ENCODE assay signal across 10 cellular contexts in the genomic region with DNA sequence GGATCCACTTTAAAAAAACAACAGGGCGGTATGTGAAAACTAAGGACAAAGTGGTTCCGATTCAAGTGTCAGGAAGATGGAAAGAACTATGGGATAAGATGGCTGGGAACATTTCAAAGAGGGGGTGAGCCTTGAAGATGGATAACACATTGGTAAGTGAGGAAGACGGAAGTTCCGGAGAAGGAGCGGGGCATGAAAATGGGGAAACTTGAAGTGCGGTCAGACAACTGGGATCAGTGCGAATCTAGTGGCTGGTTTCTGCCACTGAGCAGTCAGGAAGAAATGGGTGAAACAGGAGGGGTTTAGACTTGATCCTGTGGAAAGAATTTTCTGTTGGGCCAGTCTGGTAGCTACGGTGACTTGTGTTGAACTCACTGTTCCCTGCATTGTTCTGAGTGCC. TPM values are rescaled to one million over a fixed set of nuclear protein-coding genes. Genes with fewer than 3 reads are reported as not detected.
A peak's percentile ranks its signal among the peaks of the same experiment; 100 is the strongest.
DNase-seq lines count a peak whose midpoint lies in the region; ATAC-seq, FAIRE-seq and TF ChIP-seq lines count a peak whose summit lies in the region.
"Had no signal": no experiment of that assay in that cellular context is flagged by ENCODE, and none has a peak within 500 bp of the region (broad histone marks: within the 10 kb centered on the region; RNA-seq: fewer than 3 reads in every experiment).

No MANE protein-coding gene starts in this region.

- H3K27me3 ChIP-seq in heart right ventricle = no peaks in the 10 kb centered on the region
- no peaks in the 10 kb centered on the region for H3K27me3 ChIP-seq in astrocyte (ENCODE audit: insufficient read depth, low read length)
- H3K27me3 ChIP-seq in vagina = no peaks in the 10 kb centered on the region

- TF ChIP-seq CTCF in heart right ventricle (IDR thresholded peaks at IDR 0.05) = no peak
- no peak for TF ChIP-seq CTCF in astrocyte (IDR thresholded peaks at IDR 0.05; ENCODE audit: insufficient read depth, low read depth, low read length)
- TF ChIP-seq CTCF in vagina (IDR thresholded peaks at IDR 0.05) = no peak

- no peak for TF ChIP-seq POLR2A in vagina (IDR thresholded peaks at IDR 0.05)

- H3K4me3 Mint-ChIP-seq in astrocyte (ENCODE audit: unreplicated experiment) (peak overlapping the region; percentile 85), memory B cell (peak overlapping the region; percentile 91)

- H3K9me3 ChIP-seq in heart right ventricle = no peaks in the 10 kb centered on the region
- no peaks in the 10 kb centered on the region for H3K9me3 ChIP-seq in astrocyte (ENCODE audit: insufficient read depth, low read depth, low read length)
- H3K9me3 ChIP-seq in vagina = no peaks in the 10 kb centered on the region

- no peaks in the 10 kb centered on the region for H3K9me3 Mint-ChIP-seq in astrocyte (ENCODE audit: unreplicated experiment)
- no peaks in the 10 kb centered on the region for H3K9me3 Mint-ChIP-seq in memory B cell

- DNase-seq in heart right ventricle (no peak), left cardiac atrium (no peak), astrocyte (ENCODE audit: low read depth) (no peak), memory B cell (ENCODE audit: low spot score in 2 of 2) (no peak), vagina (ENCODE audit: extremely low spot score in 2 of 2) (no peak), NCI-H2196 (lab: John Stamatoyannopoulos, UW; ENCODE audit: unreplicated experiment) (no peak), superior temporal gyrus (ENCODE audit: extremely low spot score) (no peak), SHP77 treated with DMSO at 0.1 percent for 48 hours (lab: John Stamatoyannopoulos, UW) (no peak)
- DNase-seq: activated CD4-positive, CD25-positive, alpha-beta regulatory T cell treated with anti-CD3 and anti-CD28 coated beads, Interleukin-2, amount 50 U/mL, for 72 hours had no signal

- H3K27ac ChIP-seq in heart right ventricle (peak overlapping the region in 1 of 10 donors; percentile 91), astrocyte (ENCODE audit: low read depth, low read length) (no peak overlapping the region), vagina (peak overlapping the region; percentile 28)

- peaks cover 8% of the 10 kb centered on the region for H3K36me3 Mint-ChIP-seq in astrocyte (ENCODE audit: low read depth, unreplicated experiment)
- peaks cover 4% of the 10 kb centered on the region for H3K36me3 Mint-ChIP-seq in memory B cell

- peaks cover 2 to 66% (median 41%) of the 10 kb centered on the region in 9 donors for H3K4me1 ChIP-seq in heart right ventricle
- peaks cover 7% of the 10 kb centered on the region for H3K4me1 ChIP-seq in astrocyte (ENCODE audit: insufficient read depth, low read length)
- H3K4me1 ChIP-seq in vagina = peaks cover 64% of the 10 kb centered on the region

- 89 to 90% methylated on average over 8 of the region's 8 CpGs for WGBS in heart right ventricle, 2 donors

- no peak overlapping the region for H2AFZ ChIP-seq in astrocyte (ENCODE audit: low read depth, low read length)

- peak overlapping the region; percentile 99 for H3K4me2 ChIP-seq in astrocyte (ENCODE audit: low read length)

- H3K36me3 ChIP-seq in heart right ventricle = peaks cover 0 to 29% (median 0%) of the 10 kb centered on the region in 9 donors
- peaks cover 6% of the 10 kb centered on the region for H3K36me3 ChIP-seq in astrocyte (ENCODE audit: insufficient read depth, low read length)
- no peaks in the 10 kb centered on the region for H3K36me3 ChIP-seq in vagina

- no peaks in the 10 kb centered on the region for H3K27me3 Mint-ChIP-seq in astrocyte (ENCODE audit: low read depth, unreplicated experiment)
- H3K27me3 Mint-ChIP-seq in memory B cell = no peaks in the 10 kb centered on the region

- intact Hi-C loops in heart right ventricle (cut with DNase I) (loop anchor here in 1 of 10 donors (5.0 kb wide), 1 partner anchor 326 kb away; no protein-coding TSS in a partner anchor), left cardiac atrium (cut with DNase I) (no loop called here), vagina (cut with DNase I) (no loop called here)

- H3K4me1 Mint-ChIP-seq in astrocyte (ENCODE audit: low read depth, unreplicated experiment) (peaks cover 25% of the 10 kb centered on the region), memory B cell (peaks cover 29% of the 10 kb centered on the region)

- H3K9ac ChIP-seq in astrocyte (ENCODE audit: low read length) = peak overlapping the region; percentile 93

- no peak for FAIRE-seq in astrocyte (lab: Jason Lieb, UNC)

- H4K20me1 ChIP-seq in astrocyte (ENCODE audit: insufficient read depth, low read length) = peaks cover 54% of the 10 kb centered on the region

- ATAC-seq in heart right ventricle (no peak), left cardiac atrium (no peak), memory B cell (ENCODE audit: low read depth) (no peak)

- H3K4me3 ChIP-seq in heart right ventricle (peak overlapping the region in 9 of 10 donors; percentile 66 to 98 (median 98)), astrocyte (ENCODE audit: insufficient read depth, low read depth, low read length) (peak overlapping the region; percentile 89), vagina (peak overlapping the region; percentile 10 to 92)

- H3K27ac Mint-ChIP-seq in astrocyte (ENCODE audit: unreplicated experiment) (peak overlapping the region; percentile 14), memory B cell (peak overlapping the region; percentile 94)

- H3K79me2 ChIP-seq in astrocyte (ENCODE audit: insufficient read depth, low read length) = peaks cover 64% of the 10 kb centered on the region

RNA-seq across cellular contexts. Expression of gene NAA20, which starts 1.2 kb away (rescaled TPM):
- total RNA-seq in heart right ventricle = 10 to 100 TPM; 53.7 to 68.0 (median 62.5) TPM
- 10 to 100 TPM; 96.4 to 98.1 TPM for polyA plus RNA-seq in heart right ventricle
- 10 to 100 TPM; 49.0 to 63.1 TPM for total RNA-seq in left cardiac atrium
- total RNA-seq in astrocyte = 61.5 and 73.0 TPM in 2 replicates
- total RNA-seq in vagina = 28.2 TPM

RNA-seq across cellular contexts. Expression of gene CRNKL1, which starts 33.9 kb away (rescaled TPM):
- 10 to 100 TPM; 13.5 to 20.2 (median 18.1) TPM for total RNA-seq in heart right ventricle
- 10 to 100 TPM in 1 of 2 donors, 1 to 10 TPM in 1; 9.8 to 17.5 TPM for polyA plus RNA-seq in heart right ventricle
- 10 to 100 TPM; 12.8 to 16.4 TPM for total RNA-seq in left cardiac atrium
- total RNA-seq in astrocyte = 20.1 and 20.2 TPM in 2 replicates
- 15.2 TPM for total RNA-seq in vagina

RNA-seq across cellular contexts. Expression of gene CFAP61, which starts 34.0 kb away (rescaled TPM):
- 100 to 1,000 TPM in 1 of 10 donors, 10 to 100 TPM in 9; 30.3 to 140 (median 68.2) TPM for total RNA-seq in heart right ventricle
- polyA plus RNA-seq in heart right ventricle = 10 to 100 TPM in 1 of 2 donors, 1 to 10 TPM in 1; 8.2 to 15.1 TPM
- 1 to 10 TPM; 1.0 TPM for total RNA-seq in left cardiac atrium
- not detected in 2 replicates for total RNA-seq in astrocyte
- total RNA-seq in vagina = 1.5 TPM
- total RNA-seq: lung microvascular endothelial cell had no signal

Comparison
In these comparisons a context has a peak if more than half of its experiments do, and no peak if none do; other contexts are left out.
1. RNA of gene CFAP61, which starts 34.0 kb away (total RNA-seq): 30.3 to 140 TPM in heart right ventricle; 1.5 TPM in vagina (single experiment), 1.0 TPM in left cardiac atrium and not detected in astrocyte; every median in the first group is over 10 times any median in the second.
2. Peak in every context shown above with its lines, with median percentiles within 50 percentile points of each other: H3K4me3 ChIP-seq.